ENCODE assay signal across 27 cellular contexts in the genomic region with DNA sequence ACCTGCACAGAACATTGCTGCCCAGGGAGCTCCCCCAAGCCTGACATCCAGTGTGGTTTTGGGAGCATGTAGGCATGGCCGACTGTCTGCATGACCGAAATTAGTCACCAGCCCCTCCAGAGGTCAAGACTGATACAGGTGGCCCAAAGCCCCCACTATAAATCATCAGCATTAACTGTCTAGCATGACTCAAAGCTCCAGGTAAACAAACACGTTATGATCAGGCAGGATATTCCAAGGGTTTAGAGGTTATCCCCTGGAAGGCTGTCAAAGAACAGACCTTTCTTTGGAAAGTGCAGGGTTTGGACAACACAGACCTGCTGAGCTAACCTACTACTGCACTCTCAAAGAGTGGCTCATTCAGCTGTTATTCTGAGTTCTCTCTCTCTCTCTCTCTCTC. TPM values are rescaled to one million over a fixed set of nuclear protein-coding genes. Genes with fewer than 3 reads are reported as not detected.
"Had no signal": no experiment of that assay in that cellular context is flagged by ENCODE, and none has a peak within 500 bp of the region (broad histone marks: within the 10 kb centered on the region; RNA-seq: fewer than 3 reads in every experiment).

No MANE protein-coding gene starts in this region.

- H3K4me3 ChIP-seq: coronary artery, dorsolateral prefrontal cortex, heart right ventricle, left ventricle myocardium inferior, lower lobe of right lung, neural progenitor cell, ovary, thyroid gland, upper lobe of left lung, vagina had no signal

- ATAC-seq: esophagus mucosa; heart right ventricle; left cardiac atrium; lower lobe of right lung; natural killer cell treated with Interleukin-12 subunit alpha and Interleukin-12 subunit beta and Interleukin-15 and Interleukin-18, amount 100 ng/mL, for 72 hours; right cardiac atrium had no signal

- DNase-seq: dorsolateral prefrontal cortex; effector CD8-positive, alpha-beta T cell; heart right ventricle; hypothalamus; left cardiac atrium; left ventricle myocardium inferior; lower lobe of right lung; nucleus accumbens; ovary; right cardiac atrium; small intestine; stimulated activated CD4-positive, alpha-beta T cell treated with anti-CD3 and anti-CD28 coated beads, Interleukin-12 subunit alpha, Interleukin-12 subunit beta, amount 100 ng/mL, for 4 hours; stimulated activated naive CD4-positive, alpha-beta T cell treated with Interleukin-2 at 50 U/mL for 16 hours; thyroid gland; upper lobe of left lung had no signal

RNA-seq across cellular contexts. Expression of a gene that starts 2.1 kb away (rescaled TPM):
- total RNA-seq: dorsolateral prefrontal cortex; esophagus mucosa; fibroblast of lung; frontal cortex; glomerular endothelial cell; heart right ventricle; left cardiac atrium; left ventricle myocardium inferior; lower lobe of right lung; mesothelial cell of epicardium; mucosa of gallbladder; myocyte; natural killer cell treated with Interleukin-12 subunit alpha and Interleukin-12 subunit beta and Interleukin-15 and Interleukin-18, amount 100 ng/mL, for 72 hours; ovary; posterior vena cava; right cardiac atrium; thyroid gland; upper lobe of left lung; vagina had no signal
